ENCODE assay signal across 28 cellular contexts in genomic region chr2:140257692-140258300, GRCh38.
DNase-seq lines count a peak whose midpoint lies in the region; ATAC-seq, FAIRE-seq and TF ChIP-seq lines count a peak whose summit lies in the region.
"Had no signal": no experiment of that assay in that cellular context is flagged by ENCODE, and none has a peak within 500 bp of the region (broad histone marks: within the 10 kb centered on the region; RNA-seq: fewer than 3 reads in every experiment).

No MANE protein-coding gene starts in this region.

- ATAC-seq in sciatic nerve, result peak; percentile 74
- no peak for ATAC-seq in left colon
- no peak for ATAC-seq in GM18909 (IDR thresholded peaks at IDR 0.05; ENCODE audit: poor library complexity, unreplicated experiment)
- ATAC-seq: activated CD4-positive, CD25-positive, alpha-beta regulatory T cell treated with anti-CD3 and anti-CD28 coated beads, Interleukin-2, amount 50 U/mL, for 24 hours; effector memory CD8-positive, alpha-beta T cell; esophagus mucosa; PC-3; T-cell had no signal

- H2AK5ac ChIP-seq in H1 (ENCODE audit: low read depth, low read length), result no peak overlapping the region

- no peaks in the 10 kb centered on the region for H3K79me1 ChIP-seq in H1 (ENCODE audit: low read depth, low read length)

- no peak overlapping the region for H3K27ac ChIP-seq in OCI-LY3 (ENCODE audit: low read length)
- H3K27ac ChIP-seq in H1 (ENCODE audit: low read depth, low read length), result no peak overlapping the region
- H3K27ac ChIP-seq in effector memory CD4-positive, alpha-beta T cell (ENCODE audit: insufficient read depth, low read length, poor library complexity, severe bottlenecking), result no peak overlapping the region
- H3K27ac ChIP-seq: sigmoid colon, transverse colon had no signal

- no peak overlapping the region for H2BK5ac ChIP-seq in H1 (ENCODE audit: low read depth, low read length)

- H4K5ac ChIP-seq in H1 (ENCODE audit: insufficient read length, low read depth, low read length), result no peak overlapping the region

- H3K9me3 ChIP-seq in OCI-LY3 (ENCODE audit: insufficient read depth, low read length) (no peaks in the 10 kb centered on the region), H1 (ENCODE audit: insufficient read depth in 2 of 2, low read depth in 1 of 2, low read length in 1 of 2) (no peaks in the 10 kb centered on the region)
- no peaks in the 10 kb centered on the region for H3K9me3 ChIP-seq in effector memory CD4-positive, alpha-beta T cell (ENCODE audit: control insufficient read depth, low read length)
- H3K9me3 ChIP-seq: HAP-1, sigmoid colon, transverse colon had no signal

- no peak for FAIRE-seq in H1 (lab: Jason Lieb, UNC)
- FAIRE-seq: colon, GM12892, keratinocyte had no signal

- H2BK12ac ChIP-seq in H1 (ENCODE audit: low read depth, low read length), result no peak overlapping the region

- no peak overlapping the region for H3K23ac ChIP-seq in H1 (ENCODE audit: insufficient read length)

- H2BK20ac ChIP-seq in H1 (ENCODE audit: low read length), result no peak overlapping the region

- 84% methylated on average over 2 of the region's 2 CpGs; no CpG with 5 or more reads in 1 of the 2 experiments for WGBS in H1 (ENCODE audit: extremely low coverage in 1 of 2, insufficient coverage in 1 of 2, insufficient read length in 1 of 2, insufficient replicate concordance in 2 of 2, low coverage in 1 of 2, low lambda C conversion rate in 2 of 2, missing lambda C conversion rate in 1 of 2), 2 experiments

- no peak overlapping the region for H3K18ac ChIP-seq in H1 (ENCODE audit: extremely low read depth, low read length)

- H3K9ac ChIP-seq in OCI-LY3 (ENCODE audit: low read length) (no peak overlapping the region), H1 (replicated peaks in 1 of 4; ENCODE audit: extremely low read depth in 1 of 4, low read depth in 3 of 4, low read length in 3 of 4) (no peak overlapping the region)

- H3K4me1 ChIP-seq in OCI-LY3 (ENCODE audit: low read length), result no peaks in the 10 kb centered on the region
- H3K4me1 ChIP-seq in H1 (replicated peaks in 1 of 4; ENCODE audit: control insufficient read depth in 3 of 4, insufficient read depth in 4 of 4, low read length in 3 of 4), result no peaks in the 10 kb centered on the region
- no peaks in the 10 kb centered on the region for H3K4me1 ChIP-seq in effector memory CD4-positive, alpha-beta T cell (ENCODE audit: control insufficient read depth, insufficient read depth, low read length, poor library complexity, severe bottlenecking)
- H3K4me1 ChIP-seq: HAP-1, sigmoid colon, transverse colon had no signal

- no peak overlapping the region for H3K56ac ChIP-seq in H1 (replicated peaks; ENCODE audit: insufficient read length, low read depth, low read length)

- DNase-seq in NCI-H1417 (lab: John Stamatoyannopoulos, UW) (peak in 2 of 3 experiments; percentile 6 to 59), NCI-H1417 treated with DMSO at 0.1 percent for 48 hours (lab: John Stamatoyannopoulos, UW) (no peak), H1 (ENCODE audit: low read depth in 1 of 2, low spot score in 2 of 2) (no peak), sciatic nerve (ENCODE audit: low spot score) (no peak), left colon (no peak)
- no peak for DNase-seq in effector memory CD4-positive, alpha-beta T cell
- DNase-seq: 8988T; activated CD4-positive, alpha-beta memory T cell treated with anti-CD3 and anti-CD28 coated beads, Interleukin-2, amount 10 ng/mL, durations not matched to agents 7 days and 5 days; CD4-positive, CD25-positive, alpha-beta regulatory T cell; effector memory CD8-positive, alpha-beta T cell; IMR-90; NCI-H2171 treated with DMSO at 0.1 percent for 48 hours; NCI-H748 treated with DMSO at 0.1 percent for 48 hours; PC-3; posterior cingulate gyrus; SIG-M5; sigmoid colon; T-cell; transverse colon had no signal

- H3K4me3 ChIP-seq in OCI-LY3 (ENCODE audit: low read length) (no peak overlapping the region), H1 (ENCODE audit: extremely low read depth in 1 of 4, insufficient read depth in 2 of 4, low read depth in 3 of 4, low read length in 4 of 4) (no peak overlapping the region)
- no peak overlapping the region for H3K4me3 ChIP-seq in effector memory CD4-positive, alpha-beta T cell (ENCODE audit: insufficient read depth, low read depth, low read length, poor library complexity, severe bottlenecking)
- H3K4me3 ChIP-seq: HAP-1, lung, sigmoid colon, transverse colon had no signal

- CTCF ChIA-PET in H1 (lab: Charles Lee; ENCODE audit: partially characterized antibody), result interaction anchor here (0.6 kb wide), 1 partner anchor 12 kb away, joined by 3 read pairs; no protein-coding TSS in a partner anchor

- H3K23me2 ChIP-seq in H1 (ENCODE audit: low read depth, low read length), result no peaks in the 10 kb centered on the region

- no peak overlapping the region for H2BK15ac ChIP-seq in H1 (ENCODE audit: low read length)

- H3K4me2 ChIP-seq in OCI-LY3 (ENCODE audit: low read length), result no peak overlapping the region
- H3K4me2 ChIP-seq in H1 (ENCODE audit: insufficient read depth in 1 of 2, low read depth in 2 of 2, low read length in 2 of 2), result no peak overlapping the region

- H4K91ac ChIP-seq in H1 (replicated peaks; ENCODE audit: insufficient read length, low read length), result no peak overlapping the region

- H3K27me3 ChIP-seq in OCI-LY3 (ENCODE audit: low read depth, low read length) (no peaks in the 10 kb centered on the region), H1 (replicated peaks in 1 of 4; ENCODE audit: control insufficient read depth in 3 of 4, extremely low read depth in 1 of 4, insufficient read depth in 3 of 4, low read length in 3 of 4) (no peaks in the 10 kb centered on the region)
- H3K27me3 ChIP-seq in effector memory CD4-positive, alpha-beta T cell (replicated peaks; ENCODE audit: control insufficient read depth, insufficient read depth, low read length, poor library complexity, severe bottlenecking), result no peaks in the 10 kb centered on the region
- H3K27me3 ChIP-seq: sigmoid colon, transverse colon had no signal

- POLR2A ChIA-PET in H1 (lab: Charles Lee; ENCODE audit: partially characterized antibody), result no interaction called here

- no peak for TF ChIP-seq EP300 in H1 (IDR thresholded peaks at IDR 0.05; ENCODE audit: borderline replicate concordance in 1 of 2, low read depth in 2 of 2, low read length in 2 of 2)

- no peak overlapping the region for H3K4ac ChIP-seq in H1 (replicated peaks; ENCODE audit: insufficient read length, low read depth, low read length)

- no peak overlapping the region for H3K14ac ChIP-seq in H1 (ENCODE audit: insufficient read length)

- no peak overlapping the region for H2BK120ac ChIP-seq in H1 (replicated peaks; ENCODE audit: low read depth, low read length)

- TF ChIP-seq RAD21 in H1 (IDR thresholded peaks at IDR 0.05 in 1 of 2, conservative IDR thresholded peaks at IDR 0.05 in 1 of 2; ENCODE audit: low read depth in 2 of 2, low read length in 2 of 2), result no peak

- no peak for TF ChIP-seq POLR2A in H1 (IDR thresholded peaks at IDR 0.05; ENCODE audit: control extremely low read depth in 1 of 2, low read depth in 2 of 2, low read length in 2 of 2)

- no peak overlapping the region for H4K8ac ChIP-seq in H1 (ENCODE audit: extremely low read depth, insufficient read depth, low read length)

- peak overlapping the region; percentile 81 for H2AFZ ChIP-seq in OCI-LY3 (ENCODE audit: low read depth, low read length)
- peak overlapping the region; percentile 55; the same call in 1 of the 2 replicates for H2AFZ ChIP-seq in H1 (ENCODE audit: low read length)

- intact Hi-C loops in sciatic nerve (cut with DNase I), result no loop called here
- intact Hi-C loops in left colon (cut with DNase I, micrococcal nuclease), result no loop called here

- H4K20me1 ChIP-seq in OCI-LY3 (ENCODE audit: insufficient read depth, low read length), result no peaks in the 10 kb centered on the region
- H4K20me1 ChIP-seq in H1 (replicated peaks in 1 of 2; ENCODE audit: control insufficient read depth in 1 of 2, insufficient read depth in 2 of 2, low read length in 2 of 2), result no peaks in the 10 kb centered on the region

- no peak for TF ChIP-seq CTCF in OCI-LY3 (IDR thresholded peaks at IDR 0.05; ENCODE audit: low read depth, low read length)
- no peak for TF ChIP-seq CTCF in H1 (IDR thresholded peaks at IDR 0.05; ENCODE audit: control extremely low read depth in 1 of 3, insufficient read depth in 1 of 3, low read depth in 1 of 3, low read length in 3 of 3)

- H3K79me2 ChIP-seq in OCI-LY3 (ENCODE audit: low read length) (no peaks in the 10 kb centered on the region), H1 (ENCODE audit: control insufficient read depth in 1 of 2, insufficient read depth in 2 of 2, low read length in 2 of 2) (no peaks in the 10 kb centered on the region)

- H3K36me3 ChIP-seq in OCI-LY3 (replicated peaks; ENCODE audit: low read depth, low read length), result no peaks in the 10 kb centered on the region
- H3K36me3 ChIP-seq in H1 (ENCODE audit: control insufficient read depth in 2 of 4, insufficient read depth in 4 of 4, low read length in 3 of 4), result no peaks in the 10 kb centered on the region
- no peaks in the 10 kb centered on the region for H3K36me3 ChIP-seq in effector memory CD4-positive, alpha-beta T cell (ENCODE audit: control insufficient read depth, insufficient read depth, low read length)
- H3K36me3 ChIP-seq: HAP-1, sigmoid colon, transverse colon had no signal

TF ChIP-seq in H1, 55 proteins besides CTCF, POLR2A, EP300 and RAD21 (continues in another document):
- TF ChIP-seq SIX5 (IDR thresholded peaks at IDR 0.05; ENCODE audit: low read depth, low read length) (no peak), GABPA (IDR thresholded peaks at IDR 0.05; ENCODE audit: borderline replicate concordance, insufficient read depth, low read length) (no peak), ASH2L (IDR thresholded peaks at IDR 0.05; ENCODE audit: low read length) (no peak), SRF (IDR thresholded peaks at IDR 0.05; ENCODE audit: low read depth, low read length) (no peak), RBBP5 (IDR thresholded peaks at IDR 0.05; ENCODE audit: borderline replicate concordance, low read depth, low read length) (no peak), POLR2AphosphoS5 (IDR thresholded peaks at IDR 0.05; ENCODE audit: low read depth, low read length) (no peak), USF2 (IDR thresholded peaks at IDR 0.05; ENCODE audit: low read length) (no peak), TCF12 (IDR thresholded peaks at IDR 0.05; ENCODE audit: low read depth, low read length) (no peak), FOSL1 (IDR thresholded peaks at IDR 0.05; ENCODE audit: insufficient read depth, low read depth, low read length) (no peak), KDM4A (IDR thresholded peaks at IDR 0.05; ENCODE audit: low read depth, low read length, severe bottlenecking) (no peak), KDM1A (IDR thresholded peaks at IDR 0.05; ENCODE audit: borderline replicate concordance, low read length) (no peak)

Comparison
In these comparisons a context has a peak if more than half of its experiments do, and no peak if none do; other contexts are left out.
1. DNase-seq: peak in NCI-H1417 (2 of 3); none in NCI-H1417 treated with DMSO at 0.1 percent for 48 hours (single experiment), H1 (0 of 2), sciatic nerve (single experiment), effector memory CD4-positive, alpha-beta T cell (0 of 3) and left colon (0 of 2).